ENCODE assay signal across 14 cellular contexts in the genomic region with DNA sequence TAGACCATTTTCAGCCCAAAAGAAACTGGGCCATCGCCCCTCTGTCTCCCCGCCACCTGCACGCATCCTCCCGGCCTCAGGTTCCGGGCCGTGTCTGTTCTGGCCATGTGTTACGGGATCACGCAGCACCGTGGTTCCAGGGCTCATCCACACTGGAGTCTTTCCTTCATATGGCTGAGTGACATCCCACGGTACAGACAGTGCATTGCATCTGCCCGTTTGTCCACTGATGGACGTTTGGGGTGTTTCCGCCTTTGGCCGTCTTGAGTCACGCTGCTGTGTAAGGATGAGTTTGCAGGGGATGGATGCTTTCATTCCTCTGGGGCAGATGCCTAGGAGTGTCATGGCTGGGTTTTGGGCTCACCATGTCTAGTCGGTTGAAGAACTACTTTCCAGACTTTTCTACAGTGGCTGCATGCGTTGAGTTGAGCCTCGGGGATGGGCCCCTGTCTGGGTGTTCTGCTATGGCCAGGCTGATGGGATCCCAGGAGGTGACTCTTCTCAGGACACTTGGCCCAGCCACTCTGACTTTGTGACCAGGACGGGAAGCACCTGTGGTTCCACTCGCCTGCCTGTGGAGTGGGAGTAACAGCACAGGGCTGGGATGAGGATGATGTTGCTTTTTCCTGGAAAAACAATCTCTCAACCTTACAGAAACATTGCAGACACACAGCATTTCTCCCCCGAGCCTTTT. TPM values are rescaled to one million over a fixed set of nuclear protein-coding genes. Genes with fewer than 3 reads are reported as not detected.
DNase-seq lines count a peak whose midpoint lies in the region; ATAC-seq and TF ChIP-seq lines count a peak whose summit lies in the region.
"Had no signal": no experiment of that assay in that cellular context is flagged by ENCODE, and none has a peak within 500 bp of the region (broad histone marks: within the 10 kb centered on the region; RNA-seq: fewer than 3 reads in every experiment).

No MANE protein-coding gene starts in this region.

- CTCF ChIA-PET in HEK293 (lab: Yijun Ruan, JAX) (no interaction called here), activated B cell treated with CpG ODN at 0.5 μM for 24 hours (lab: Charles Lee) (interaction anchor here (1.1 to 1.4 kb wide), 2 partner anchors 169 kb away, joined by 4 to 5 read pairs; no protein-coding TSS in a partner anchor)

- intact Hi-C loops in Right ventricle myocardium inferior (cut with DNase I) (no loop called here), activated B cell treated with CpG ODN at 0.5 μM for 24 hours (cut with micrococcal nuclease) (no loop called here), spleen (cut with DNase I; ENCODE audit: low total_unique reads) (no loop called here)

- H3K9me3 ChIP-seq in right atrium auricular region (no peaks in the 10 kb centered on the region), HEK293 (ENCODE audit: control insufficient read depth, insufficient read depth, low read depth, low read length) (no peaks in the 10 kb centered on the region), spleen (no peaks in the 10 kb centered on the region)
- H3K9me3 ChIP-seq: heart right ventricle, thoracic aorta had no signal

- peak; percentile 58 for DNase-seq in Right ventricle myocardium inferior (ENCODE audit: missing footprints)
- DNase-seq in right atrium auricular region (ENCODE audit: low spot score): no peak
- no peak for DNase-seq in activated B cell treated with CpG ODN at 0.5 μM for 24 hours
- peak; percentile 79 for DNase-seq in spleen
- DNase-seq in osteocyte (ENCODE audit: extremely low spot score, unreplicated experiment): no peak
- no peak for DNase-seq in stimulated activated naive CD4-positive, alpha-beta T cell treated with Interleukin-2 at 50 U/mL for 16 hours (lab: John Stamatoyannopoulos, UW)
- DNase-seq in effector memory CD8-positive, alpha-beta T cell: no peak
- DNase-seq: DMS79 treated with DMSO at 0.1 percent for 48 hours, GOT3, heart right ventricle, NCI-H1930, T-helper 9 cell had no signal

- no peak for TF ChIP-seq CTCF in right atrium auricular region (IDR thresholded peaks at IDR 0.05)
- no peak for TF ChIP-seq CTCF in HEK293 (tag by site-specific recombination; IDR thresholded peaks at IDR 0.05)
- no peak for TF ChIP-seq CTCF in activated B cell treated with CpG ODN at 0.5 μM for 24 hours (IDR thresholded peaks at IDR 0.05)
- TF ChIP-seq CTCF in spleen (IDR thresholded peaks at IDR 0.05 in 8 of 11, conservative IDR thresholded peaks at IDR 0.05 in 3 of 11): no peak
- TF ChIP-seq CTCF in osteocyte (IDR thresholded peaks at IDR 0.05): no peak

- peaks cover 42% of the 10 kb centered on the region for H3K4me1 Mint-ChIP-seq in activated B cell treated with CpG ODN at 0.5 μM for 24 hours
- peaks cover 5% of the 10 kb centered on the region for H3K4me1 Mint-ChIP-seq in osteocyte (ENCODE audit: unreplicated experiment)
- peaks cover 5 to 7% of the 10 kb centered on the region in 2 donors for H3K4me1 Mint-ChIP-seq in effector memory CD8-positive, alpha-beta T cell (ENCODE audit: low read depth in 2 of 2)

- H3K4me3 ChIP-seq in right atrium auricular region (no peak overlapping the region), HEK293 (ENCODE audit: low read depth, low read length) (no peak overlapping the region), spleen (peak overlapping the region in 1 of 8 donors; percentile 17)
- H3K4me3 ChIP-seq: heart right ventricle, thoracic aorta had no signal

- H3K36me3 Mint-ChIP-seq in activated B cell treated with CpG ODN at 0.5 μM for 24 hours (ENCODE audit: low read depth) (peaks cover 39% of the 10 kb centered on the region), osteocyte (ENCODE audit: unreplicated experiment) (peaks cover 23% of the 10 kb centered on the region)
- H3K36me3 Mint-ChIP-seq in effector memory CD8-positive, alpha-beta T cell (ENCODE audit: insufficient read depth): peaks cover 22% of the 10 kb centered on the region

- H3K4me3 Mint-ChIP-seq in activated B cell treated with CpG ODN at 0.5 μM for 24 hours: peak overlapping the region; percentile 78
- H3K4me3 Mint-ChIP-seq in osteocyte (ENCODE audit: unreplicated experiment): no peak overlapping the region
- H3K4me3 Mint-ChIP-seq in effector memory CD8-positive, alpha-beta T cell: no peak overlapping the region

- 79 to 91% (median 86%) methylated on average over 21 of the region's 21 CpGs for WGBS in spleen, 5 donors

- ATAC-seq in Right ventricle myocardium inferior (no peak), activated B cell treated with CpG ODN at 0.5 μM for 24 hours (ENCODE audit: low read depth) (no peak)
- ATAC-seq in effector memory CD8-positive, alpha-beta T cell (replicated peaks): no peak
- ATAC-seq: heart right ventricle had no signal

- TF ChIP-seq POLR2A in spleen (IDR thresholded peaks at IDR 0.05): no peak

- H3K27me3 ChIP-seq in right atrium auricular region (no peaks in the 10 kb centered on the region), spleen (replicated peaks in 1 of 7) (no peaks in the 10 kb centered on the region)
- H3K27me3 ChIP-seq: heart right ventricle had no signal

- H3K9me3 Mint-ChIP-seq in activated B cell treated with CpG ODN at 0.5 μM for 24 hours (no peaks in the 10 kb centered on the region), osteocyte (ENCODE audit: unreplicated experiment) (no peaks in the 10 kb centered on the region)
- no peaks in the 10 kb centered on the region for H3K9me3 Mint-ChIP-seq in effector memory CD8-positive, alpha-beta T cell

- H3K4me1 ChIP-seq in right atrium auricular region: peaks cover 0 to 7% of the 10 kb centered on the region in 2 donors
- H3K4me1 ChIP-seq in HEK293 (ENCODE audit: control insufficient read depth, insufficient read depth, low read length): no peaks in the 10 kb centered on the region
- peaks cover 7 to 69% (median 44%) of the 10 kb centered on the region in 6 donors for H3K4me1 ChIP-seq in spleen

- H3K27ac Mint-ChIP-seq in activated B cell treated with CpG ODN at 0.5 μM for 24 hours (peak overlapping the region; percentile 95), osteocyte (ENCODE audit: unreplicated experiment) (no peak overlapping the region)
- H3K27ac Mint-ChIP-seq in effector memory CD8-positive, alpha-beta T cell: no peak overlapping the region

- no peak overlapping the region for H3K27ac ChIP-seq in right atrium auricular region
- H3K27ac ChIP-seq in HEK293 (ENCODE audit: extremely low read depth, low read depth, low read length): no peak overlapping the region
- peak overlapping the region in 6 of 8 donors; percentile 76 to 85 (median 82) for H3K27ac ChIP-seq in spleen
- H3K27ac ChIP-seq: thoracic aorta had no signal

- peaks cover 26% of the 10 kb centered on the region for H3K36me3 ChIP-seq in right atrium auricular region
- peaks cover 3 to 46% of the 10 kb centered on the region in 2 experiments; a peak in 2 of 3 replicates for H3K36me3 ChIP-seq in HEK293 (ENCODE audit: control insufficient read depth in 2 of 2, insufficient read depth in 1 of 2, low read length in 2 of 2)
- peaks cover 0 to 55% (median 33%) of the 10 kb centered on the region in 6 donors for H3K36me3 ChIP-seq in spleen

- H3K27me3 Mint-ChIP-seq in activated B cell treated with CpG ODN at 0.5 μM for 24 hours: peaks cover 4% of the 10 kb centered on the region
- no peaks in the 10 kb centered on the region for H3K27me3 Mint-ChIP-seq in osteocyte (ENCODE audit: unreplicated experiment)
- no peaks in the 10 kb centered on the region for H3K27me3 Mint-ChIP-seq in effector memory CD8-positive, alpha-beta T cell

- POLR2A ChIA-PET in HEK293 (lab: Yijun Ruan, JAX) (no interaction called here), activated B cell treated with CpG ODN at 0.5 μM for 24 hours (lab: Charles Lee) (interaction anchor here (2.0 kb wide), 1 partner anchor 16 kb away, joined by 16 read pairs; a partner anchor contains a TSS)

TF ChIP-seq in HEK293, 187 proteins besides CTCF, POLR2A, EP300 and RAD21:
- peak; percentile 77; the same call in 1 of the 2 replicates for TF ChIP-seq ZNF600 (tag by site-specific recombination; IDR thresholded peaks at IDR 0.05)
- no peak for TF ChIP-seq HOXA7 (CRISPR knock-in tag; IDR thresholded peaks at IDR 0.05; ENCODE audit: borderline replicate concordance)
- no peak for TF ChIP-seq ZBTB8A (tag by site-specific recombination; IDR thresholded peaks at IDR 0.05)
- TF ChIP-seq ZNF146 (tag by site-specific recombination; IDR thresholded peaks at IDR 0.05): no peak
- no peak for TF ChIP-seq ZBTB7A (tag by site-specific recombination; IDR thresholded peaks at IDR 0.05; ENCODE audit: low read depth)
- TF ChIP-seq KLF8 (tag by site-specific recombination; IDR thresholded peaks at IDR 0.05): no peak
- peak; percentile 34; the same call in 1 of the 2 replicates for TF ChIP-seq SCRT2 (tag by site-specific recombination; IDR thresholded peaks at IDR 0.05)
- TF ChIP-seq ZNF202 (tag by site-specific recombination; IDR thresholded peaks at IDR 0.05; ENCODE audit: borderline replicate concordance): no peak
- TF ChIP-seq ZNF837 (tag by site-specific recombination; IDR thresholded peaks at IDR 0.05): no peak
- TF ChIP-seq ZNF311 (tag by site-specific recombination; IDR thresholded peaks at IDR 0.05; ENCODE audit: borderline replicate concordance): no peak
- no peak for TF ChIP-seq ZBTB21 (tag by site-specific recombination; IDR thresholded peaks at IDR 0.05)

RNA-seq across cellular contexts. Expression of a gene that starts 16.8 kb away (rescaled TPM):
- 10.1 TPM for total RNA-seq in Right ventricle myocardium inferior
- 1 to 10 TPM; 5.7 to 10.0 TPM for total RNA-seq in right atrium auricular region
- 36.8 and 37.0 TPM in 2 replicates for total RNA-seq in activated B cell treated with CpG ODN at 0.5 μM for 24 hours
- 10 to 100 TPM; 11.5 to 26.9 (median 20.5) TPM for total RNA-seq in spleen
- polyA plus RNA-seq in spleen: 10 to 100 TPM; 12.6 to 18.8 (median 15.8) TPM
- total RNA-seq in osteocyte: 22.8 and 26.7 TPM in 2 replicates

RNA-seq across cellular contexts. Expression of a gene that starts 30.1 kb away (rescaled TPM):
- 44.1 TPM for total RNA-seq in Right ventricle myocardium inferior
- 1 to 10 TPM; 8.3 to 8.4 TPM for total RNA-seq in right atrium auricular region
- total RNA-seq in activated B cell treated with CpG ODN at 0.5 μM for 24 hours: 16.0 and 17.1 TPM in 2 replicates
- 10 to 100 TPM; 10.5 to 36.6 (median 28.6) TPM for total RNA-seq in spleen
- polyA plus RNA-seq in spleen: 10 to 100 TPM; 39.6 to 93.8 (median 48.5) TPM
- total RNA-seq in osteocyte: 59.1 and 65.3 TPM in 2 replicates

RNA-seq across cellular contexts. Expression of a gene that starts 58.9 kb away (rescaled TPM):
- total RNA-seq in Right ventricle myocardium inferior (93.4 TPM), right atrium auricular region (10 to 100 TPM; 41.3 to 42.5 TPM), activated B cell treated with CpG ODN at 0.5 μM for 24 hours (48.9 and 57.7 TPM in 2 replicates), spleen (10 to 100 TPM; 50.8 to 92.0 (median 64.5) TPM), osteocyte (62.1 and 63.2 TPM in 2 replicates)
- polyA plus RNA-seq in spleen: 10 to 100 TPM in 1 of 3 donors, 1 to 10 TPM in 2; 6.9 to 20.7 (median 8.3) TPM

Comparison
In these comparisons a context has a peak if more than half of its experiments do, and no peak if none do; other contexts are left out.
1. DNase-seq: peak in Right ventricle myocardium inferior (single experiment) and spleen (single experiment); none in right atrium auricular region (single experiment), activated B cell treated with CpG ODN at 0.5 μM for 24 hours (single experiment), osteocyte (single experiment), stimulated activated naive CD4-positive, alpha-beta T cell treated with Interleukin-2 at 50 U/mL for 16 hours (single experiment) and effector memory CD8-positive, alpha-beta T cell (0 of 3).
2. H3K27ac ChIP-seq: peak in spleen (6 of 8); none in right atrium auricular region (0 of 2) and HEK293 (single experiment).